In the genomic region with DNA sequence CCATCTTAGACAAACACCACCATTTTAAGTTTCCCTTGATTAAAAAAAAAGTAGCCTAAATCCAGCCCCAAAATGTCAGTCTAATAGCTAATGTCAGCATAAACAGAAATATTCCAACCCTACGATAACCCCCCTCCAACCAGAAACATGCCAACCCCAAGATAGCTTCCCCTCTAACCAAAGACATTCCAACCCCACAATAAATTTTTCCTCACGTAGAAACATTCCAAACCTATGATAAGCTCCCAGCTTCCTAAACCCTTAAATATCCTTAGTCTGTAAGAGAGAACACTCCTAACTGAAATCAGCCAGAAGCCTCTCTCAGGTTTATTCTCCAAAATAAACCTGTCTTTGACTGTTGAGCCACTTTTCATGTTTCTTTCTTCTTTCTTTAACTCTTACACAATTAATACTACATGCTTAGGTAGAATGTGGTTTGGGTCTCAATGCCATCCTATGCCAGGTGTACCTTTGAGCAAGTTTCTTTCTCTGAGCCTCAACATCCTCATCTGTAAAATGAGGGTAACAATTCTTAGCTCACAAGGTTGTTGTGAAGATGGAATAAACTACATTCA, we compare ENCODE assay signal across 1 cellular context.
TF ChIP-seq lines count a peak whose summit lies in the region.

No MANE protein-coding gene starts in this region.

TF ChIP-seq in HepG2, 621 proteins besides CTCF, POLR2A, EP300 and RAD21:
- peak; percentile 20 to 41; a peak in 1 of 4 replicates for TF ChIP-seq MAFK (conservative IDR thresholded peaks at IDR 0.05 in 1 of 2, IDR thresholded peaks at IDR 0.05 in 1 of 2; ENCODE audit: low read length in 2 of 2)
- TF ChIP-seq, protein P1, sequence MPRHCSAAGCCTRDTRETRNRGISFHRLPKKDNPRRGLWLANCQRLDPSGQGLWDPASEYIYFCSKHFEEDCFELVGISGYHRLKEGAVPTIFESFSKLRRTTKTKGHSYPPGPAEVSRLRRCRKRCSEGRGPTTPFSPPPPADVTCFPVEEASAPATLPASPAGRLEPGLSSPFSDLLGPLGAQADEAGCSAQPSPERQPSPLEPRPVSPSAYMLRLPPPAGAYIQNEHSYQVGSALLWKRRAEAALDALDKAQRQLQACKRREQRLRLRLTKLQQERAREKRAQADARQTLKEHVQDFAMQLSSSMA (CRISPR knock-in tag; IDR thresholded peaks at IDR 0.05): no peak
